8 cellular contexts compared by ENCODE assay signal in genomic region chr5:61332369-61332745, GRCh38. TPM values are rescaled to one million over a fixed set of nuclear protein-coding genes. Genes with fewer than 3 reads are reported as not detected.
DNase-seq lines count a peak whose midpoint lies in the region; ATAC-seq and TF ChIP-seq lines count a peak whose summit lies in the region.

No MANE protein-coding gene starts in this region.

- H3K27me3 Mint-ChIP-seq in endothelial cell (ENCODE audit: unreplicated experiment) (peaks cover 33% of the 10 kb centered on the region), natural killer cell (ENCODE audit: low read depth in 2 of 2) (peaks cover 16 to 34% of the 10 kb centered on the region in 2 donors)

- DNase-seq in GM10266 (ENCODE audit: extremely low spot score) (peak; percentile 60), endothelial cell (ENCODE audit: low spot score) (no peak), natural killer cell (peak; percentile 49), NCI-H2029 (lab: John Stamatoyannopoulos, UW) (no peak)

- H3K4me1 Mint-ChIP-seq in endothelial cell (ENCODE audit: unreplicated experiment) (peaks cover 56% of the 10 kb centered on the region), natural killer cell (peaks cover 47 to 53% of the 10 kb centered on the region in 2 donors)

- no peak for TF ChIP-seq CTCF in GM10266 (IDR thresholded peaks at IDR 0.05; ENCODE audit: control insufficient read depth, insufficient read depth, low read depth, missing control alignments)
- no peak for TF ChIP-seq CTCF in WI38 (IDR thresholded peaks at IDR 0.05; ENCODE audit: low read depth, low read length)
- no peak for TF ChIP-seq CTCF in endothelial cell (IDR thresholded peaks at IDR 0.05; ENCODE audit: unreplicated experiment)
- no peak for TF ChIP-seq CTCF in natural killer cell (IDR thresholded peaks at IDR 0.05)

- intact Hi-C loops in natural killer cell (cut with micrococcal nuclease), result loop anchor here (1.0 to 2.0 kb wide), 2 partner anchors 76 to 170 kb away; partner anchors contain the start of gene SMIM15

- H3K9me3 Mint-ChIP-seq in endothelial cell (ENCODE audit: unreplicated experiment) (no peaks in the 10 kb centered on the region), natural killer cell (no peaks in the 10 kb centered on the region)

- H3K4me3 Mint-ChIP-seq in endothelial cell (ENCODE audit: unreplicated experiment) (peak overlapping the region; percentile 92), natural killer cell (peak overlapping the region; percentile 97)

- H3K4me3 ChIP-seq in WI38 (ENCODE audit: low read depth, low read length), result peak overlapping the region; percentile 69

- peaks cover 40% of the 10 kb centered on the region for H3K36me3 Mint-ChIP-seq in endothelial cell (ENCODE audit: low read depth, unreplicated experiment)
- H3K36me3 Mint-ChIP-seq in natural killer cell, result no peaks in the 10 kb centered on the region

- ATAC-seq in HG02623 (IDR thresholded peaks at IDR 0.05; ENCODE audit: unreplicated experiment) (peak; percentile 0), natural killer cell (peak in 1 of 3 donors; percentile 0), HG03571 (IDR thresholded peaks at IDR 0.05; ENCODE audit: unreplicated experiment) (no peak), GM21447 (IDR thresholded peaks at IDR 0.05; ENCODE audit: unreplicated experiment) (no peak)

- H3K27ac Mint-ChIP-seq in endothelial cell (ENCODE audit: unreplicated experiment) (no peak overlapping the region), natural killer cell (peak overlapping the region; percentile 90 to 99)

RNA-seq across cellular contexts. Expression of gene ZSWIM6, which starts 0.3 kb away (rescaled TPM):
- 77.0 TPM for total RNA-seq in endothelial cell (ENCODE audit: unreplicated experiment)
- 10 to 100 TPM in 2 of 3 donors, 1 to 10 TPM in 1; 8.7 to 11.4 (median 10.5) TPM for total RNA-seq in natural killer cell

Comparison
In these comparisons a context has a peak if more than half of its experiments do, and no peak if none do; other contexts are left out.
1. DNase-seq: peak in GM10266 (single experiment) and natural killer cell (single experiment); none in endothelial cell (single experiment) and NCI-H2029 (single experiment).